ENCODE assay signal across 8 cellular contexts in the genomic region with DNA sequence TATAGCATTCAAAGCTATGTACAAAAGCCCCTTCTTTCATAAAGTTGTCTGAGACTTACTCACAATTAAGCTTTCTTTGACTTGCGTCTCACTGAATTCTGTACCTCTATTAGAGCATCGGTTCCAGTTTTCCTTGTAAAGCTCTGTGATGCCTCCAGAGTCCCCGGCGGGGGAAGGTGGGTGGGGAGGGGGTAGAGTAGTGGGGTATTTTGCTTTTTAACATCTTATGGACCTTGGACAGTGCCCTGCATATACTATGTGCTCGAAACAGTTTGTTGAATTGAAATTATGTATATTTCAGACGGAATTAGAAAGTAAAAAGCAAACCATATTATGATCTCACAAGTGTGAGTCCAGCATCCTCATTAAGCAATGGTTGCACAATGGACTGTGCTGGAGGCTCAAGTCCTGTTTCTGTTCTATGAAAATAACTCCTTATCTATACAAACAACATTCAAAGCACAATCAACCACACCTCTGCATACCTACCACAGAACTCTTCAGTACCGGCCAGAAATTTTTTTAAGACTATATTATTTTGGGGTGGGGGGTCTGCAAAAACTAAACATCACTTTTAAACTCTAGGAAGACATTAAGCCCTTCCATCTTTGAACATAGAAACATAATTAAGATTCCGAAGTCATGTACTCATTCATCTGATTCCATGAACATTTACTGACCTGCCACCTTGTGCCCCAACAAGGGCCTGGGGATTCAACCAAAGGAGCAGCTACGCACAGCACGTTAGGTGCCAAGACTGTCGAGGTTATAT. TPM values are rescaled to one million over a fixed set of nuclear protein-coding genes. Genes with fewer than 3 reads are reported as not detected.
DNase-seq lines count a peak whose midpoint lies in the region; TF ChIP-seq lines count a peak whose summit lies in the region.

No MANE protein-coding gene starts in this region.

- WGBS in thymus = 56% methylated on average over 11 of the region's 11 CpGs

- H3K36me3 ChIP-seq in iPS-18a (ENCODE audit: control insufficient read depth, low read depth, low read length) (peaks cover 18% of the 10 kb centered on the region), thymus (ENCODE audit: control insufficient read depth, insufficient read depth) (no peaks in the 10 kb centered on the region)

- peak overlapping the region; percentile 77 for H3K27ac ChIP-seq in VCaP
- no peak overlapping the region for H3K27ac ChIP-seq in iPS-18a (ENCODE audit: low read length)
- H3K27ac ChIP-seq in thymus (ENCODE audit: low read depth) = peak overlapping the region; percentile 98

- H3K9ac ChIP-seq in iPS-18a (ENCODE audit: low read length) = peak overlapping the region; percentile 73

- H3K4me3 ChIP-seq in iPS-18a (ENCODE audit: low read length) (peak overlapping the region; percentile 94), thymus (ENCODE audit: low read length) (peak overlapping the region; percentile 91)

- H3K4me1 ChIP-seq in iPS-18a (ENCODE audit: control insufficient read depth, low read depth, low read length) (peaks cover 4% of the 10 kb centered on the region), thymus (ENCODE audit: control insufficient read depth, insufficient read depth, low read length) (peaks cover 24% of the 10 kb centered on the region)

- H3K9me3 ChIP-seq in iPS-18a (ENCODE audit: control insufficient read depth, low read depth, low read length) (no peaks in the 10 kb centered on the region), thymus (ENCODE audit: control insufficient read depth) (no peaks in the 10 kb centered on the region)

- no peak for TF ChIP-seq CTCF in VCaP (conservative IDR thresholded peaks at IDR 0.05)

- peaks cover 32% of the 10 kb centered on the region for H3K27me3 ChIP-seq in iPS-18a (ENCODE audit: control insufficient read depth, insufficient read depth, low read length)
- no peaks in the 10 kb centered on the region for H3K27me3 ChIP-seq in thymus (ENCODE audit: control insufficient read depth, insufficient read depth)

- DNase-seq in SIG-M5 treated with dmso at 0.1 percent for 504 hours (lab: John Stamatoyannopoulos, UW; ENCODE audit: unreplicated experiment) = peak; percentile 62
- no peak for DNase-seq in SIG-M5 (lab: John Stamatoyannopoulos, UW)
- DNase-seq in GDM1 (lab: John Stamatoyannopoulos, UW) = no peak
- DNase-seq in GM19238 (ENCODE audit: insufficient read length, low spot score) = no peak
- DNase-seq in DMS79 (lab: John Stamatoyannopoulos, UW) = no peak

RNA-seq across cellular contexts. Expression of gene STAT1, which starts 0.9 kb away (rescaled TPM):
- polyA plus RNA-seq in thymus = 77.8 TPM
